In genomic region chr12:110647669-110648068, GRCh38 we compare ENCODE assay signal across 11 cellular contexts. TPM values are rescaled to one million over a fixed set of nuclear protein-coding genes. Genes with fewer than 3 reads are reported as not detected.
A peak's percentile ranks its signal among the peaks of the same experiment; 100 is the strongest.
DNase-seq lines count a peak whose midpoint lies in the region; ATAC-seq and TF ChIP-seq lines count a peak whose summit lies in the region.
"Had no signal": no experiment of that assay in that cellular context is flagged by ENCODE, and none has a peak within 500 bp of the region (broad histone marks: within the 10 kb centered on the region; RNA-seq: fewer than 3 reads in every experiment).

No MANE protein-coding gene starts in this region.

- H4K20me1 ChIP-seq in MM.1S (ENCODE audit: insufficient read depth, low read length): no peaks in the 10 kb centered on the region

- H3K79me2 ChIP-seq in MM.1S (ENCODE audit: low read length): no peaks in the 10 kb centered on the region

- H3K27ac ChIP-seq in MM.1S (ENCODE audit: low read length): peak overlapping the region; percentile 94
- H3K27ac ChIP-seq in layer of hippocampus (ENCODE audit: low read depth, low read length): peak overlapping the region; percentile 54

- in situ Hi-C loops in GM13976 (cut with MboI; ENCODE audit: low sequenced_read_pairs, unreplicated experiment): no loop called here

- ATAC-seq in GM21381 (IDR thresholded peaks at IDR 0.05; ENCODE audit: unreplicated experiment): peak; percentile 74
- no peak for ATAC-seq in HG02938 (IDR thresholded peaks at IDR 0.05; ENCODE audit: unreplicated experiment)
- ATAC-seq in HG03469 (IDR thresholded peaks at IDR 0.05; ENCODE audit: unreplicated experiment): no peak
- ATAC-seq in HG02798 (IDR thresholded peaks at IDR 0.05; ENCODE audit: poor library complexity, unreplicated experiment): no peak

- no peak overlapping the region for H3K4me3 ChIP-seq in MM.1S (ENCODE audit: low read length)

- H3F3A ChIP-seq in MM.1S (ENCODE audit: insufficient read depth, low read length): peaks cover 9% of the 10 kb centered on the region; the same call in 1 of the 2 replicates

- no peaks in the 10 kb centered on the region for H3K9me2 ChIP-seq in MM.1S (replicated peaks; ENCODE audit: insufficient read depth, low read length)

- no peaks in the 10 kb centered on the region for H3K36me3 ChIP-seq in MM.1S (replicated peaks; ENCODE audit: insufficient read depth, low read length)

- H2AFZ ChIP-seq in MM.1S (ENCODE audit: low read length): no peak overlapping the region

- no peaks in the 10 kb centered on the region for H3K27me3 ChIP-seq in MM.1S (replicated peaks; ENCODE audit: insufficient read depth, low read length)
- no peaks in the 10 kb centered on the region for H3K27me3 ChIP-seq in layer of hippocampus (ENCODE audit: control insufficient read depth, insufficient read depth, low read length)

- H3K4me2 ChIP-seq in MM.1S (ENCODE audit: low read depth, low read length): peak overlapping the region; percentile 51

- H3K4me1 ChIP-seq in MM.1S (ENCODE audit: low read length): peaks cover 21% of the 10 kb centered on the region

- no peaks in the 10 kb centered on the region for H3K9me3 ChIP-seq in MM.1S (replicated peaks; ENCODE audit: insufficient read depth, low read length)

- TF ChIP-seq CTCF in GM13976 (IDR thresholded peaks at IDR 0.05; ENCODE audit: borderline replicate concordance, control extremely low read depth, extremely low read depth, insufficient read depth, missing control alignments) (no peak), MM.1S (IDR thresholded peaks at IDR 0.05; ENCODE audit: low read length) (no peak)

- DNase-seq in GM13976 (ENCODE audit: low spot score) (peak; percentile 44), MM.1S (peak; percentile 80), HT-29 (ENCODE audit: low spot score) (no peak)
- DNase-seq: aorta, NCI-H1417, small intestine had no signal

- H3K9ac ChIP-seq in MM.1S (ENCODE audit: low read length): peak overlapping the region; percentile 42; the same call in 1 of the 2 replicates

RNA-seq across cellular contexts. Expression of gene TCTN1, which starts 33.7 kb away (rescaled TPM):
- total RNA-seq in HT-29 (2014; rRNA removed; shearing (Covaris generic)): 3.0 and 5.3 TPM in 2 replicates

RNA-seq across cellular contexts. Expression of gene HVCN1, which starts 41.2 kb away (rescaled TPM):
- not detected in 2 replicates for total RNA-seq in HT-29 (2014; rRNA removed; shearing (Covaris generic))
